2 cellular contexts compared by ENCODE assay signal in genomic region chr1:27755865-27756264, GRCh38.
TF ChIP-seq lines count a peak whose summit lies in the region.

No MANE protein-coding gene starts in this region.

TF ChIP-seq in liver, 16 proteins besides CTCF, POLR2A, EP300 and RAD21:
- TF ChIP-seq YY1 (IDR thresholded peaks at IDR 0.05), result no peak
- TF ChIP-seq SP1 (IDR thresholded peaks at IDR 0.05), result peak; percentile 41
- TF ChIP-seq HNF4A (conservative IDR thresholded peaks at IDR 0.05), result peak in 1 of 2 donors; percentile 33

TF ChIP-seq in HepG2, 621 proteins besides CTCF, POLR2A, EP300 and RAD21:
- TF ChIP-seq ZNF382 (CRISPR knock-in tag; IDR thresholded peaks at IDR 0.05; ENCODE audit: borderline replicate concordance) (no peak), SNAPC4 (CRISPR knock-in tag; IDR thresholded peaks at IDR 0.05) (no peak), ZGPAT (CRISPR knock-in tag; IDR thresholded peaks at IDR 0.05) (no peak), ZNF296 (CRISPR knock-in tag; conservative IDR thresholded peaks at IDR 0.05) (no peak), PHF21A (CRISPR knock-in tag; IDR thresholded peaks at IDR 0.05) (no peak), GABPB1 (CRISPR knock-in tag; IDR thresholded peaks at IDR 0.05) (no peak), POGZ (CRISPR knock-in tag; IDR thresholded peaks at IDR 0.05) (no peak), ZSCAN12 (CRISPR knock-in tag; IDR thresholded peaks at IDR 0.05) (no peak), TP53 (CRISPR knock-in tag; conservative IDR thresholded peaks at IDR 0.05) (no peak), PHB2 (IDR thresholded peaks at IDR 0.05; ENCODE audit: partially characterized antibody) (no peak)
